ENCODE assay signal across 25 cellular contexts in the genomic region with DNA sequence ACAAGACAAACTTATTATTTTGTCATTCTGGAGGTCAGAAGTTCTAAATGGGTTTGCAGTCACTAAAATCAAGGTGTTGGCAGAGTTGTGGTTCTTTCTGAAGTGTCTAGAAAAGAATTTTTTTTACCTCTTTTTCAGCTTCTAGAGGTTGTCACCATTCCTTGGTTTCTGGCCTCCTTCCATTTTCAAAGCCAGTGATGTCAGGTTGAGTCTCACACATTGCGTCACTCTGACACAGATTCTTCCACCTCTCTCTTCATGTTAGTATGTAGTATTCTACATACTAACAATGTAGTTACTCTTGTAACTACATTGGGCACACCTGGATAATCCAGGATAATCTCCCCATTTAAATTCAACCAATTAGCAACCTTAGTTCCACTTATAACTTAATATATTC.
"Had no signal": no experiment of that assay in that cellular context is flagged by ENCODE, and none has a peak within 500 bp of the region (broad histone marks: within the 10 kb centered on the region; RNA-seq: fewer than 3 reads in every experiment).

No MANE protein-coding gene starts in this region.

- H3K27ac Mint-ChIP-seq: activated CD4-positive, alpha-beta memory T cell treated with anti-CD3 and anti-CD28 coated beads, Interleukin-2, amount 10 ng/mL, durations not matched to agents 7 days and 5 days; activated CD4-positive, alpha-beta T cell treated with anti-CD3 and anti-CD28 coated beads, Interleukin-2, amount 10 ng/mL, durations not matched to agents 7 days and 5 days; activated naive CD4-positive, alpha-beta T cell treated with anti-CD3 and anti-CD28 coated beads, Interleukin-2, amount 10 ng/mL, durations not matched to agents 7 days and 5 days; activated naive CD8-positive, alpha-beta T cell treated with anti-CD3 and anti-CD28 coated beads for 36 hours; activated T-helper 17 cell treated with anti-CD3 and anti-CD28 coated beads, Interleukin-2, amount 50 U/mL, for 72 hours; T-cell had no signal

- H3K36me3 ChIP-seq: Peyer's patch had no signal

- H3K27me3 Mint-ChIP-seq: activated CD4-positive, alpha-beta memory T cell treated with anti-CD3 and anti-CD28 coated beads, Interleukin-2, amount 10 ng/mL, durations not matched to agents 7 days and 5 days; activated CD4-positive, alpha-beta T cell treated with anti-CD3 and anti-CD28 coated beads, Interleukin-2, amount 10 ng/mL, durations not matched to agents 7 days and 5 days; activated naive CD4-positive, alpha-beta T cell treated with anti-CD3 and anti-CD28 coated beads, Interleukin-2, amount 10 ng/mL, durations not matched to agents 7 days and 5 days; activated naive CD8-positive, alpha-beta T cell treated with anti-CD3 and anti-CD28 coated beads for 36 hours; activated T-helper 17 cell treated with anti-CD3 and anti-CD28 coated beads, Interleukin-2, amount 50 U/mL, for 72 hours; T-cell had no signal

- H3K4me3 ChIP-seq: Peyer's patch had no signal

- H3K27me3 ChIP-seq: Peyer's patch had no signal

- H3K27ac ChIP-seq: KMS-11, Peyer's patch, VCaP had no signal

- H3K4me1 Mint-ChIP-seq: activated CD4-positive, alpha-beta memory T cell treated with anti-CD3 and anti-CD28 coated beads, Interleukin-2, amount 10 ng/mL, durations not matched to agents 7 days and 5 days; activated CD4-positive, alpha-beta T cell treated with anti-CD3 and anti-CD28 coated beads, Interleukin-2, amount 10 ng/mL, durations not matched to agents 7 days and 5 days; activated naive CD4-positive, alpha-beta T cell treated with anti-CD3 and anti-CD28 coated beads, Interleukin-2, amount 10 ng/mL, durations not matched to agents 7 days and 5 days; activated naive CD8-positive, alpha-beta T cell treated with anti-CD3 and anti-CD28 coated beads for 36 hours; activated T-helper 17 cell treated with anti-CD3 and anti-CD28 coated beads, Interleukin-2, amount 50 U/mL, for 72 hours; T-cell had no signal

- FAIRE-seq: TTC549 had no signal

- H3K9ac ChIP-seq: KMS-11 had no signal

- DNase-seq: activated CD4-positive, alpha-beta memory T cell treated with anti-CD3 and anti-CD28 coated beads, Interleukin-2, amount 10 ng/mL, durations not matched to agents 7 days and 5 days; activated CD4-positive, alpha-beta T cell treated with anti-CD3 and anti-CD28 coated beads, Interleukin-2, amount 10 ng/mL, durations not matched to agents 7 days and 5 days; activated CD4-positive, CD25-positive, alpha-beta regulatory T cell; activated gamma-delta T cell treated with Interleukin-2 at 50 U/mL for 16 hours; activated naive CD4-positive, alpha-beta T cell treated with anti-CD3 and anti-CD28 coated beads, Interleukin-2, amount 10 ng/mL, durations not matched to agents 7 days and 5 days; activated naive CD8-positive, alpha-beta T cell treated with anti-CD3 and anti-CD28 coated beads for 36 hours; activated T-cell treated with anti-CD3 and anti-CD28 coated beads for 4 hours; activated T-cell treated with anti-CD3 and anti-CD28 coated beads, Interleukin-2, amount 50 U/mL, for 48 hours; anterior cingulate cortex; caudate nucleus; NCI-H1048; NCI-H146; NCI-H187 treated with DMSO at 0.1 percent for 48 hours; NCI-H2081 treated with DMSO at 0.1 percent for 48 hours; NCI-H446; NCI-H524; Peyer's patch; SHP77 treated with DMSO at 0.1 percent for 48 hours; T-cell; T-helper 2 cell; T1000 had no signal

- H3K4me1 ChIP-seq: Peyer's patch had no signal

- H3K9me3 ChIP-seq: Peyer's patch had no signal

- H3K4me2 ChIP-seq: KMS-11 had no signal

- H3K9me3 Mint-ChIP-seq: activated CD4-positive, alpha-beta memory T cell treated with anti-CD3 and anti-CD28 coated beads, Interleukin-2, amount 10 ng/mL, durations not matched to agents 7 days and 5 days; activated CD4-positive, alpha-beta T cell treated with anti-CD3 and anti-CD28 coated beads, Interleukin-2, amount 10 ng/mL, durations not matched to agents 7 days and 5 days; activated naive CD4-positive, alpha-beta T cell treated with anti-CD3 and anti-CD28 coated beads, Interleukin-2, amount 10 ng/mL, durations not matched to agents 7 days and 5 days; activated naive CD8-positive, alpha-beta T cell treated with anti-CD3 and anti-CD28 coated beads for 36 hours; activated T-helper 17 cell treated with anti-CD3 and anti-CD28 coated beads, Interleukin-2, amount 50 U/mL, for 72 hours; T-cell had no signal

- H3K4me3 Mint-ChIP-seq: activated CD4-positive, alpha-beta memory T cell treated with anti-CD3 and anti-CD28 coated beads, Interleukin-2, amount 10 ng/mL, durations not matched to agents 7 days and 5 days; activated CD4-positive, alpha-beta T cell treated with anti-CD3 and anti-CD28 coated beads, Interleukin-2, amount 10 ng/mL, durations not matched to agents 7 days and 5 days; activated naive CD4-positive, alpha-beta T cell treated with anti-CD3 and anti-CD28 coated beads, Interleukin-2, amount 10 ng/mL, durations not matched to agents 7 days and 5 days; activated naive CD8-positive, alpha-beta T cell treated with anti-CD3 and anti-CD28 coated beads for 36 hours; activated T-helper 17 cell treated with anti-CD3 and anti-CD28 coated beads, Interleukin-2, amount 50 U/mL, for 72 hours; T-cell had no signal
